Comparison of ENCODE assay signal across 12 cellular contexts in genomic region chr3:196280689-196281463, GRCh38. TPM values are rescaled to one million over a fixed set of nuclear protein-coding genes. Genes with fewer than 3 reads are reported as not detected.
DNase-seq lines count a peak whose midpoint lies in the region; ATAC-seq, FAIRE-seq and TF ChIP-seq lines count a peak whose summit lies in the region.
"Had no signal": no experiment of that assay in that cellular context is flagged by ENCODE, and none has a peak within 500 bp of the region (broad histone marks: within the 10 kb centered on the region; RNA-seq: fewer than 3 reads in every experiment).

No MANE protein-coding gene starts in this region.

- H3K79me2 ChIP-seq in Loucy (ENCODE audit: insufficient read depth, low read length) = peaks cover 44% of the 10 kb centered on the region
- peaks cover 83% of the 10 kb centered on the region for H3K79me2 ChIP-seq in hepatocyte

- H3K27ac ChIP-seq in CD8-positive, alpha-beta memory T cell (ENCODE audit: low read depth, low read length) = no peak overlapping the region
- peak overlapping the region; percentile 24 for H3K27ac ChIP-seq in hepatocyte
- no peak overlapping the region for H3K27ac ChIP-seq in aorta (ENCODE audit: low read depth in 1 of 2, low read length in 2 of 2)
- no peak overlapping the region for H3K27ac ChIP-seq in kidney (ENCODE audit: low read depth in 2 of 2, low read length in 2 of 2)
- H3K27ac ChIP-seq: esophagus muscularis mucosa had no signal

- peaks cover 0 to 10% (median 5%) of the 10 kb centered on the region in 3 donors for H3K36me3 Mint-ChIP-seq in CD8-positive, alpha-beta memory T cell

- no peak overlapping the region for H3K4me3 ChIP-seq in CD8-positive, alpha-beta memory T cell (ENCODE audit: low read length)
- H3K4me3 ChIP-seq in Loucy (ENCODE audit: low read length, poor library complexity, severe bottlenecking) (no peak overlapping the region), hepatocyte (no peak overlapping the region), aorta (ENCODE audit: low read length in 2 of 2) (no peak overlapping the region), kidney (ENCODE audit: low read length in 2 of 2) (no peak overlapping the region)
- H3K4me3 ChIP-seq: esophagus muscularis mucosa, MG63 had no signal

- no peaks in the 10 kb centered on the region for H3K9me2 ChIP-seq in Loucy (replicated peaks; ENCODE audit: low read depth, low read length)
- no peaks in the 10 kb centered on the region for H3K9me2 ChIP-seq in hepatocyte (replicated peaks; ENCODE audit: insufficient read depth)

- H3K27me3 Mint-ChIP-seq in CD8-positive, alpha-beta memory T cell = no peaks in the 10 kb centered on the region

- H3K9me3 ChIP-seq in CD8-positive, alpha-beta memory T cell (ENCODE audit: low read length) = no peaks in the 10 kb centered on the region
- no peaks in the 10 kb centered on the region for H3K9me3 ChIP-seq in Loucy (ENCODE audit: insufficient read depth, low read depth, low read length)
- H3K9me3 ChIP-seq in hepatocyte (ENCODE audit: low read depth) = no peaks in the 10 kb centered on the region
- H3K9me3 ChIP-seq in aorta (ENCODE audit: control insufficient read depth, low read length) = no peaks in the 10 kb centered on the region
- H3K9me3 ChIP-seq in kidney (ENCODE audit: control insufficient read depth in 1 of 2, low read length in 2 of 2) = no peaks in the 10 kb centered on the region
- H3K9me3 ChIP-seq: esophagus muscularis mucosa, MG63 had no signal

- no peaks in the 10 kb centered on the region for H3K36me3 ChIP-seq in CD8-positive, alpha-beta memory T cell (ENCODE audit: insufficient read depth, low read length)
- H3K36me3 ChIP-seq in Loucy (ENCODE audit: insufficient read depth, low read length) (no peaks in the 10 kb centered on the region), hepatocyte (replicated peaks; ENCODE audit: insufficient read depth, low read depth) (no peaks in the 10 kb centered on the region), aorta (ENCODE audit: control insufficient read depth in 1 of 2, insufficient read depth in 2 of 2, low read length in 1 of 2) (no peaks in the 10 kb centered on the region), kidney (ENCODE audit: control insufficient read depth in 1 of 2, insufficient read depth in 2 of 2, low read length in 2 of 2) (peaks cover 0 to 2% of the 10 kb centered on the region in 2 donors)
- H3K36me3 ChIP-seq: esophagus muscularis mucosa had no signal

- no peak for DNase-seq in CD8-positive, alpha-beta memory T cell
- DNase-seq in hepatocyte (ENCODE audit: low spot score) (peak; percentile 19), aorta (no peak), kidney (no peak), medulla oblongata (ENCODE audit: extremely low spot score) (no peak)
- DNase-seq: MG63 had no signal

- POLR2A ChIA-PET in CD8-positive, alpha-beta memory T cell (lab: Charles Lee) = interaction anchor here (0.9 kb wide), 1 partner anchor 36 kb away, joined by 3 read pairs; no protein-coding TSS in a partner anchor

- peaks cover 57 to 72% (median 70%) of the 10 kb centered on the region in 3 donors for H3K4me1 Mint-ChIP-seq in CD8-positive, alpha-beta memory T cell

- no peak for TF ChIP-seq CTCF in Loucy (conservative IDR thresholded peaks at IDR 0.05; ENCODE audit: low read length)
- no peak for TF ChIP-seq CTCF in hepatocyte (IDR thresholded peaks at IDR 0.05; ENCODE audit: poor library complexity)
- no peak for TF ChIP-seq CTCF in kidney (IDR thresholded peaks at IDR 0.05; ENCODE audit: borderline replicate concordance, extremely low read depth, insufficient read depth)

- CTCF ChIA-PET in CD8-positive, alpha-beta memory T cell (lab: Charles Lee) = interaction anchor here (1.7 kb wide), 1 partner anchor 248 kb away, joined by 3 read pairs; no protein-coding TSS in a partner anchor

- H3K27ac Mint-ChIP-seq in CD8-positive, alpha-beta memory T cell = peak overlapping the region in 7 of 8 donors; percentile 3 to 90 (median 19)

- H2AFZ ChIP-seq in Loucy (ENCODE audit: low read length) (no peak overlapping the region), hepatocyte (no peak overlapping the region)

- peak overlapping the region in 3 of 7 donors; percentile 2 to 17 (median 5) for H3K4me3 Mint-ChIP-seq in CD8-positive, alpha-beta memory T cell

- ATAC-seq in GM19452 (IDR thresholded peaks at IDR 0.05; ENCODE audit: unreplicated experiment) = peak; percentile 73
- ATAC-seq in aorta (ENCODE audit: low FRiP score) = no peak
- no peak for ATAC-seq in GM21381 (IDR thresholded peaks at IDR 0.05; ENCODE audit: unreplicated experiment)

- no peaks in the 10 kb centered on the region for H3F3A ChIP-seq in Loucy (ENCODE audit: low read depth)

- WGBS in hepatocyte (ENCODE audit: low lambda C conversion rate, missing lambda C conversion rate) = 84% methylated on average over 7 of the region's 7 CpGs
- WGBS in aorta, 2 donors = 87 to 90% methylated on average over 7 of the region's 7 CpGs

- FAIRE-seq in kidney (lab: Jason Lieb, UNC) = no peak

- H3K9ac ChIP-seq in Loucy (ENCODE audit: low read depth, low read length, poor library complexity, severe bottlenecking) (peak overlapping the region; percentile 30), kidney (ENCODE audit: low read length in 2 of 2) (no peak overlapping the region)

- peaks cover under 1% of the 10 kb centered on the region for H4K20me1 ChIP-seq in Loucy (ENCODE audit: insufficient read depth, low read length, poor library complexity, severe bottlenecking)
- H4K20me1 ChIP-seq in hepatocyte (ENCODE audit: insufficient read depth, poor library complexity, severe bottlenecking) = peaks cover 3% of the 10 kb centered on the region

- H3K27me3 ChIP-seq in CD8-positive, alpha-beta memory T cell (ENCODE audit: insufficient read depth, low read length, poor library complexity, severe bottlenecking) = no peaks in the 10 kb centered on the region
- H3K27me3 ChIP-seq in Loucy (ENCODE audit: insufficient read depth, low read length, poor library complexity, severe bottlenecking) (no peaks in the 10 kb centered on the region), hepatocyte (no peaks in the 10 kb centered on the region), aorta (ENCODE audit: control insufficient read depth in 1 of 2, insufficient read depth in 2 of 2, low read length in 1 of 2) (no peaks in the 10 kb centered on the region)
- H3K27me3 ChIP-seq: esophagus muscularis mucosa, MG63 had no signal

- H3K4me2 ChIP-seq in Loucy (ENCODE audit: low read depth, low read length, poor library complexity, severe bottlenecking) = peak overlapping the region; percentile 63
- H3K4me2 ChIP-seq in hepatocyte = peak overlapping the region; percentile 19

- H3K9me3 Mint-ChIP-seq in CD8-positive, alpha-beta memory T cell = no peaks in the 10 kb centered on the region

- peaks cover 19% of the 10 kb centered on the region for H3K4me1 ChIP-seq in CD8-positive, alpha-beta memory T cell (ENCODE audit: insufficient read depth, low read length)
- H3K4me1 ChIP-seq in Loucy (ENCODE audit: insufficient read depth, low read length, poor library complexity, severe bottlenecking) = peaks cover 39% of the 10 kb centered on the region
- no peaks in the 10 kb centered on the region for H3K4me1 ChIP-seq in hepatocyte (ENCODE audit: insufficient read depth)
- H3K4me1 ChIP-seq in aorta (ENCODE audit: control insufficient read depth in 1 of 2, insufficient read depth in 2 of 2, low read length in 2 of 2) = peaks cover 2 to 7% of the 10 kb centered on the region in 2 donors
- H3K4me1 ChIP-seq in kidney (ENCODE audit: control insufficient read depth in 1 of 2, insufficient read depth in 1 of 2, low read depth in 1 of 2, low read length in 2 of 2) = peaks cover 8 to 9% of the 10 kb centered on the region in 2 donors

- intact Hi-C loops in aorta (cut with DNase I) = no loop called here
- intact Hi-C loops in kidney (cut with DNase I) = no loop called here

RNA-seq across cellular contexts. Expression of gene PCYT1A, which starts 6.7 kb away (rescaled TPM):
- total RNA-seq in CD8-positive, alpha-beta memory T cell = 10 to 100 TPM; 60.1 to 61.0 TPM
- 20.0 TPM for polyA plus RNA-seq in CD8-positive, alpha-beta memory T cell
- 69.1 and 69.7 TPM in 2 replicates for total RNA-seq in hepatocyte
- 23.8 and 30.1 TPM in 2 replicates for polyA plus RNA-seq in hepatocyte
- total RNA-seq in aorta = 10 to 100 TPM; 63.5 to 65.0 TPM
- 10 to 100 TPM; 26.7 to 28.5 TPM for polyA plus RNA-seq in aorta
- total RNA-seq in kidney = 57.6 TPM
- polyA plus RNA-seq in kidney (ENCODE audit: insufficient read depth, low read depth, low replicate concordance) = 19.6 TPM

RNA-seq across cellular contexts. Expression of gene DYNLT2B, which starts 37.2 kb away (rescaled TPM):
- 10 to 100 TPM in 1 of 2 experiments, 1 to 10 TPM in 1; 8.6 to 10.7 TPM for total RNA-seq in CD8-positive, alpha-beta memory T cell
- 10.9 TPM for polyA plus RNA-seq in CD8-positive, alpha-beta memory T cell
- total RNA-seq in hepatocyte (7.0 and 10.9 TPM in 2 replicates), aorta (1 to 10 TPM; 4.7 to 5.3 TPM), kidney (10.5 TPM)
- polyA plus RNA-seq in hepatocyte (19.6 and 23.5 TPM in 2 replicates), aorta (10 to 100 TPM; 10.4 to 14.7 TPM), kidney (ENCODE audit: insufficient read depth, low read depth, low replicate concordance) (41.8 TPM)

RNA-seq across cellular contexts. Expression of gene TM4SF19, which starts 57.3 kb away (rescaled TPM):
- under 1 TPM; 0.35 to 0.62 TPM for total RNA-seq in CD8-positive, alpha-beta memory T cell
- 1.2 TPM for polyA plus RNA-seq in CD8-positive, alpha-beta memory T cell
- total RNA-seq in hepatocyte (0.84 TPM in 1 of 2 replicates, not detected in the other), aorta (1 to 10 TPM in 1 of 2 donors, under 1 TPM in 1; 0.75 to 1.2 TPM), kidney (0.50 TPM)
- polyA plus RNA-seq in hepatocyte (not detected in 2 replicates), aorta (under 1 TPM in 1 of 2 donors, not detected in 1; 0.88 TPM), kidney (ENCODE audit: insufficient read depth, low read depth, low replicate concordance) (not detected)
- total RNA-seq: esophagus muscularis mucosa, liver, renal cortical epithelial cell had no signal
- polyA plus RNA-seq: liver had no signal
